1 cellular context compared by ENCODE assay signal in the genomic region with DNA sequence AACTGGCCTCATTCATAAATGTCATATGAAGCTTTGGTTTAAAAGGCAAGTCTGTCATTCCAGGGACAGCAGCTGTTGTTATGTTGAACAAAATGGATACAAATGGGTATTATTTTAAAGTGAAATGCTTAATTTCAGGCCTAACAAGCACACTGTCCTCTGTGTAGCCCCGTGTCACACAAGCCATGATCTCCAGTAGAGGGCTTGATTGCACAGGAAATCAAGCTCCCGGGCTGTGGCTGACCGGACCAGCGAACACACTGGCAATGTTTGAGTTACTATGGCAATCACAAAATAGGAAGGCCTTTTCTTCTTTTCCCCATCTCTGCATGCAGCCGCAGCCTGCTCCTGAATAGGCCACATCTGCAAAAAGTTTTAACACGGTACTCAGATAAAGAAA.
TF ChIP-seq lines count a peak whose summit lies in the region.

No MANE protein-coding gene starts in this region.

TF ChIP-seq in GM23338, 12 proteins besides CTCF, POLR2A, EP300 and RAD21 (continued from another document):
- TF ChIP-seq, protein P1, sequence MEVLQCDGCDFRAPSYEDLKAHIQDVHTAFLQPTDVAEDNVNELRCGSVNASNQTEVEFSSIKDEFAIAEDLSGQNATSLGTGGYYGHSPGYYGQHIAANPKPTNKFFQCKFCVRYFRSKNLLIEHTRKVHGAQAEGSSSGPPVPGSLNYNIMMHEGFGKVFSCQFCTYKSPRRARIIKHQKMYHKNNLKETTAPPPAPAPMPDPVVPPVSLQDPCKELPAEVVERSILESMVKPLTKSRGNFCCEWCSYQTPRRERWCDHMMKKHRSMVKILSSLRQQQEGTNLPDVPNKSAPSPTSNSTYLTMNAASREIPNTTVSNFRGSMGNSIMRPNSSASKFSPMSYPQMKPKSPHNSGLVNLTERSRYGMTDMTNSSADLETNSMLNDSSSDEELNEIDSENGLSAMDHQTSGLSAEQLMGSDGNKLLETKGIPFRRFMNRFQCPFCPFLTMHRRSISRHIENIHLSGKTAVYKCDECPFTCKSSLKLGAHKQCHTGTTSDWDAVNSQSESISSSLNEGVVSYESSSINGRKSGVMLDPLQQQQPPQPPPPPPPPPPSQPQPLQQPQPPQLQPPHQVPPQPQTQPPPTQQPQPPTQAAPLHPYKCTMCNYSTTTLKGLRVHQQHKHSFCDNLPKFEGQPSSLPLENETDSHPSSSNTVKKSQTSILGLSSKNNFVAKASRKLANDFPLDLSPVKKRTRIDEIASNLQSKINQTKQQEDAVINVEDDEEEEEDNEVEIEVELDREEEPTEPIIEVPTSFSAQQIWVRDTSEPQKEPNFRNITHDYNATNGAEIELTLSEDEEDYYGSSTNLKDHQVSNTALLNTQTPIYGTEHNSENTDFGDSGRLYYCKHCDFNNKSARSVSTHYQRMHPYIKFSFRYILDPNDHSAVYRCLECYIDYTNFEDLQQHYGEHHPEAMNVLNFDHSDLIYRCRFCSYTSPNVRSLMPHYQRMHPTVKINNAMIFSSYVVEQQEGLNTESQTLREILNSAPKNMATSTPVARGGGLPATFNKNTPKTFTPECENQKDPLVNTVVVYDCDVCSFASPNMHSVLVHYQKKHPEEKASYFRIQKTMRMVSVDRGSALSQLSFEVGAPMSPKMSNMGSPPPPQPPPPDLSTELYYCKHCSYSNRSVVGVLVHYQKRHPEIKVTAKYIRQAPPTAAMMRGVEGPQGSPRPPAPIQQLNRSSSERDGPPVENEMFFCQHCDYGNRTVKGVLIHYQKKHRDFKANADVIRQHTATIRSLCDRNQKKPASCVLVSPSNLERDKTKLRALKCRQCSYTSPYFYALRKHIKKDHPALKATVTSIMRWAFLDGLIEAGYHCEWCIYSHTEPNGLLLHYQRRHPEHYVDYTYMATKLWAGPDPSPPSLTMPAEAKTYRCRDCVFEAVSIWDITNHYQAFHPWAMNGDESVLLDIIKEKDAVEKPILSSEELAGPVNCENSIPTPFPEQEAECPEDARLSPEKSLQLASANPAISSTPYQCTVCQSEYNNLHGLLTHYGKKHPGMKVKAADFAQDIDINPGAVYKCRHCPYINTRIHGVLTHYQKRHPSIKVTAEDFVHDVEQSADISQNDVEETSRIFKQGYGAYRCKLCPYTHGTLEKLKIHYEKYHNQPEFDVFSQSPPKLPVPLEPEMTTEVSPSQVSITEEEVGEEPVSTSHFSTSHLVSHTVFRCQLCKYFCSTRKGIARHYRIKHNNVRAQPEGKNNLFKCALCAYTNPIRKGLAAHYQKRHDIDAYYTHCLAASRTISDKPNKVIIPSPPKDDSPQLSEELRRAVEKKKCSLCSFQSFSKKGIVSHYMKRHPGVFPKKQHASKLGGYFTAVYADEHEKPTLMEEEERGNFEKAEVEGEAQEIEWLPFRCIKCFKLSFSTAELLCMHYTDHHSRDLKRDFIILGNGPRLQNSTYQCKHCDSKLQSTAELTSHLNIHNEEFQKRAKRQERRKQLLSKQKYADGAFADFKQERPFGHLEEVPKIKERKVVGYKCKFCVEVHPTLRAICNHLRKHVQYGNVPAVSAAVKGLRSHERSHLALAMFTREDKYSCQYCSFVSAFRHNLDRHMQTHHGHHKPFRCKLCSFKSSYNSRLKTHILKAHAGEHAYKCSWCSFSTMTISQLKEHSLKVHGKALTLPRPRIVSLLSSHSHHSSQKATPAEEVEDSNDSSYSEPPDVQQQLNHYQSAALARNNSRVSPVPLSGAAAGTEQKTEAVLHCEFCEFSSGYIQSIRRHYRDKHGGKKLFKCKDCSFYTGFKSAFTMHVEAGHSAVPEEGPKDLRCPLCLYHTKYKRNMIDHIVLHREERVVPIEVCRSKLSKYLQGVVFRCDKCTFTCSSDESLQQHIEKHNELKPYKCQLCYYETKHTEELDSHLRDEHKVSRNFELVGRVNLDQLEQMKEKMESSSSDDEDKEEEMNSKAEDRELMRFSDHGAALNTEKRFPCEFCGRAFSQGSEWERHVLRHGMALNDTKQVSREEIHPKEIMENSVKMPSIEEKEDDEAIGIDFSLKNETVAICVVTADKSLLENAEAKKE (CRISPR knock-in tag; IDR thresholded peaks at IDR 0.05): no peak
- TF ChIP-seq JUNB (IDR thresholded peaks at IDR 0.05; ENCODE audit: unreplicated experiment): no peak
- TF ChIP-seq ZNF114 (CRISPR knock-in tag; IDR thresholded peaks at IDR 0.05): no peak
